Comparison of ENCODE assay signal across 27 cellular contexts in the genomic region with DNA sequence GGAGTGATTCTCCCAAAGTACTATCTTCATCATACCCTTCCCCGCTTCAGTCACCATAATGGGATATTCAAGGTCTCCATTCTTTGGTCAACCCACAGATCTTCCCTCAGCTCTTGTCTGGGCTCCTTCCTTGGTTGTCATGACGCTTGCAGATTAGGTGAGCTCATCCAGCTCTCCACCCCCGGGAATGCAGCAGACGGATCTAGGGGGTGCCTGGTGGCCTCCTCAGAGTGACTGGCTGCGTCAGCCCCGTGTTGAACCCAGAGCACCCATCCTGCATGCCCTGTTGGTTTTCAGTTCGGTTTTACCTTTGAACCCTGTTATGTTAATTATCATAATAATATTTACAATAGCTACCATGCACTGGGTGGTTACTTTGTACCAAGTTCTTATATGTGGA. TPM values are rescaled to one million over a fixed set of nuclear protein-coding genes. Genes with fewer than 3 reads are reported as not detected.
DNase-seq lines count a peak whose midpoint lies in the region; ATAC-seq and TF ChIP-seq lines count a peak whose summit lies in the region.
"Had no signal": no experiment of that assay in that cellular context is flagged by ENCODE, and none has a peak within 500 bp of the region (broad histone marks: within the 10 kb centered on the region; RNA-seq: fewer than 3 reads in every experiment).

No MANE protein-coding gene starts in this region.

- TF ChIP-seq CTCF in spleen (IDR thresholded peaks at IDR 0.05 in 8 of 11, conservative IDR thresholded peaks at IDR 0.05 in 3 of 11): no peak

- intact Hi-C loops in spleen (cut with DNase I; ENCODE audit: low total_unique reads): no loop called here

- H3K4me1 ChIP-seq in spleen: peaks cover 0 to 14% (median 8%) of the 10 kb centered on the region in 6 donors
- H3K4me1 ChIP-seq: tibial artery had no signal

- no peak for TF ChIP-seq POLR2A in spleen (IDR thresholded peaks at IDR 0.05)

- H3K9me3 ChIP-seq in spleen: no peaks in the 10 kb centered on the region
- H3K9me3 ChIP-seq: body of pancreas, heart right ventricle, tibial artery had no signal

- H3K27me3 ChIP-seq in spleen (replicated peaks in 1 of 7): peaks cover 0 to 42% (median 8%) of the 10 kb centered on the region in 7 donors
- H3K27me3 ChIP-seq: body of pancreas had no signal

- no peak for ATAC-seq in HG03025 (IDR thresholded peaks at IDR 0.05; ENCODE audit: low FRiP score, unreplicated experiment)
- ATAC-seq: body of pancreas; heart right ventricle; left cardiac atrium; Right ventricle myocardium inferior; stimulated activated naive CD8-positive, alpha-beta T cell treated with anti-CD3 and anti-CD28 coated beads, Interleukin-15, amount 100 ng/mL, for 72 hours had no signal

- H3K27ac ChIP-seq in spleen: no peak overlapping the region
- H3K27ac ChIP-seq: 22Rv1, heart right ventricle, PC-9, tibial artery had no signal

- 81 to 87% (median 85%) methylated on average over 7 of the region's 7 CpGs for WGBS in spleen, 5 donors

- no peaks in the 10 kb centered on the region for H3K36me3 ChIP-seq in spleen
- H3K36me3 ChIP-seq: heart right ventricle, tibial artery had no signal

- DNase-seq in NCI-H82 (lab: John Stamatoyannopoulos, UW) (peak; percentile 40), NCI-H82 treated with DMSO at 0.1 percent for 48 hours (lab: John Stamatoyannopoulos, UW; ENCODE audit: unreplicated experiment) (no peak), amniotic epithelial cell (ENCODE audit: low read depth) (peak; percentile 36), kidney tubule cell (ENCODE audit: low spot score) (peak; percentile 41), spleen (peak; percentile 23), NCI-H1417 treated with DMSO at 0.1 percent for 48 hours (lab: John Stamatoyannopoulos, UW) (no peak), DMS114 treated with DMSO at 0.1 percent for 48 hours (lab: John Stamatoyannopoulos, UW; ENCODE audit: unreplicated experiment) (no peak)
- DNase-seq: activated CD4-positive, alpha-beta T cell treated with anti-CD3 and anti-CD28 coated beads for 48 hours; activated gamma-delta T cell; activated T-cell treated with anti-CD3 and anti-CD28 coated beads, Interleukin-2, amount 50 U/mL, for 1 hour; body of pancreas; Calu3; DND-41; heart right ventricle; left cardiac atrium; NCI-H1105 treated with DMSO at 0.1 percent for 48 hours; NCI-H2081; PC-9; stimulated activated naive CD8-positive, alpha-beta T cell treated with anti-CD3 and anti-CD28 coated beads, Interleukin-15, amount 100 ng/mL, for 72 hours; T-helper 2 cell had no signal

- no peak overlapping the region for H3K4me3 ChIP-seq in spleen
- H3K4me3 ChIP-seq: body of pancreas, heart right ventricle, PC-9, tibial artery had no signal

RNA-seq across cellular contexts. Expression of gene NEURL1, which starts 6.4 kb away (rescaled TPM):
- 1 to 10 TPM in 6 of 7 donors, under 1 TPM in 1; 0.43 to 3.6 (median 2.4) TPM for total RNA-seq in spleen
- polyA plus RNA-seq in spleen: 1 to 10 TPM in 2 of 3 donors, under 1 TPM in 1; 0.76 to 2.9 (median 1.4) TPM
- total RNA-seq: Calu3 had no signal

RNA-seq across cellular contexts. Expression of gene CALHM3, which starts 20.8 kb away (rescaled TPM):
- not detected for total RNA-seq in spleen
- under 1 TPM in 1 of 3 donors, not detected in 2; 0.03 TPM for polyA plus RNA-seq in spleen
- total RNA-seq: Calu3, heart right ventricle, left cardiac atrium, neural crest cell, Right ventricle myocardium inferior had no signal
- polyA plus RNA-seq: heart right ventricle, IgD-negative memory B cell had no signal

RNA-seq across cellular contexts. Expression of gene CALHM1, which starts 41.2 kb away (rescaled TPM):
- under 1 TPM in 1 of 7 donors, not detected in 6; 0.52 TPM for total RNA-seq in spleen
- polyA plus RNA-seq in spleen: under 1 TPM in 2 of 3 donors, not detected in 1; 0.04 to 0.10 TPM
- total RNA-seq: activated CD8-positive, alpha-beta memory T cell treated with anti-CD3 and anti-CD28 coated beads for 36 hours; body of pancreas; Calu3; heart right ventricle; left cardiac atrium; neural crest cell; PC-9; Right ventricle myocardium inferior had no signal
- polyA plus RNA-seq: heart right ventricle had no signal

RNA-seq across cellular contexts. Expression of gene CALHM2, which starts 47.7 kb away (rescaled TPM):
- total RNA-seq in spleen: 10 to 100 TPM; 36.8 to 91.6 (median 68.6) TPM
- polyA plus RNA-seq in spleen: 10 to 100 TPM; 12.6 to 40.4 (median 23.3) TPM
- total RNA-seq: neural crest cell had no signal

Comparison
In these comparisons a context has a peak if more than half of its experiments do, and no peak if none do; other contexts are left out.
1. DNase-seq: peak in NCI-H82 (single experiment), amniotic epithelial cell (single experiment), kidney tubule cell (single experiment) and spleen (single experiment); none in NCI-H82 treated with DMSO at 0.1 percent for 48 hours (single experiment), NCI-H1417 treated with DMSO at 0.1 percent for 48 hours (single experiment) and DMS114 treated with DMSO at 0.1 percent for 48 hours (single experiment).